Comparison of ENCODE assay signal across 17 cellular contexts in genomic region chr21:45836268-45836655, GRCh38.
DNase-seq lines count a peak whose midpoint lies in the region; ATAC-seq and TF ChIP-seq lines count a peak whose summit lies in the region.
"Had no signal": no experiment of that assay in that cellular context is flagged by ENCODE, and none has a peak within 500 bp of the region (broad histone marks: within the 10 kb centered on the region; RNA-seq: fewer than 3 reads in every experiment).

No MANE protein-coding gene starts in this region.

- TF ChIP-seq CTCF in AG10803 (conservative IDR thresholded peaks at IDR 0.05; ENCODE audit: low read length) (no peak), chondrocyte (IDR thresholded peaks at IDR 0.05) (no peak), ovary (IDR thresholded peaks at IDR 0.05) (no peak)

- peaks cover 51% of the 10 kb centered on the region for H3K4me1 Mint-ChIP-seq in chondrocyte (ENCODE audit: low read depth)
- peaks cover 3% of the 10 kb centered on the region for H3K4me1 Mint-ChIP-seq in activated naive CD8-positive, alpha-beta T cell treated with anti-CD3 and anti-CD28 coated beads for 36 hours

- DNase-seq in AG10803 (ENCODE audit: low read depth) (peak; percentile 41), M059J (ENCODE audit: low read depth) (peak; percentile 27), chondrocyte (ENCODE audit: low spot score) (no peak), left kidney (ENCODE audit: low read depth, low spot score) (peak; percentile 80), ovary (no peak), AML-193 (lab: John Stamatoyannopoulos, UW) (no peak)
- DNase-seq in activated naive CD8-positive, alpha-beta T cell treated with anti-CD3 and anti-CD28 coated beads for 36 hours = no peak
- DNase-seq: activated CD4-positive, alpha-beta T cell treated with anti-CD3 and anti-CD28 coated beads for 4 hours; activated naive CD4-positive, alpha-beta T cell treated with Interleukin-2 at 50 U/mL for 16 hours; Caco-2; MM.1S; NCI-H1694 treated with DMSO at 0.1 percent for 48 hours; NCI-H510A treated with DMSO at 0.1 percent for 48 hours; stimulated activated CD4-positive, alpha-beta T cell treated with anti-CD3 and anti-CD28 coated beads, Interleukin-2, amount 100 ng/mL, for 48 hours had no signal

- no peak for TF ChIP-seq EP300 in ovary (IDR thresholded peaks at IDR 0.05)

- peaks cover 4% of the 10 kb centered on the region for H3K9me3 Mint-ChIP-seq in chondrocyte (ENCODE audit: low read depth)
- H3K9me3 Mint-ChIP-seq in activated naive CD8-positive, alpha-beta T cell treated with anti-CD3 and anti-CD28 coated beads for 36 hours = peaks cover 3% of the 10 kb centered on the region

- no peak overlapping the region for H3K27ac ChIP-seq in ovary
- H3K27ac ChIP-seq: ascending aorta, vagina had no signal

- H3K36me3 Mint-ChIP-seq in chondrocyte (ENCODE audit: low read depth) = peaks cover 3% of the 10 kb centered on the region
- peaks cover 3% of the 10 kb centered on the region for H3K36me3 Mint-ChIP-seq in activated naive CD8-positive, alpha-beta T cell treated with anti-CD3 and anti-CD28 coated beads for 36 hours

- no peaks in the 10 kb centered on the region for H3K27me3 ChIP-seq in ovary
- H3K27me3 ChIP-seq: ascending aorta, vagina had no signal

- 66 to 73% (median 71%) methylated on average over 13 of the region's 13 CpGs for WGBS in ovary, 3 donors

- ATAC-seq in GM19463 (IDR thresholded peaks at IDR 0.05; ENCODE audit: unreplicated experiment) = no peak

- peak overlapping the region; percentile 41 for H3K27ac Mint-ChIP-seq in chondrocyte (ENCODE audit: unreplicated experiment)
- H3K27ac Mint-ChIP-seq in activated naive CD8-positive, alpha-beta T cell treated with anti-CD3 and anti-CD28 coated beads for 36 hours = no peak overlapping the region

- intact Hi-C loops in ovary (cut with DNase I) = no loop called here

- peaks cover 0 to 4% of the 10 kb centered on the region in 2 donors for H3K9me3 ChIP-seq in ovary

- no peak for TF ChIP-seq POLR2A in ovary (IDR thresholded peaks at IDR 0.05)

- H3K4me3 ChIP-seq in AG10803 (ENCODE audit: low read length) (no peak overlapping the region), ovary (no peak overlapping the region)
- H3K4me3 ChIP-seq: ascending aorta, vagina had no signal

- H3K36me3 ChIP-seq in ovary = no peaks in the 10 kb centered on the region
- H3K36me3 ChIP-seq: ascending aorta, vagina had no signal

- H3K4me3 Mint-ChIP-seq in chondrocyte (ENCODE audit: unreplicated experiment) = no peak overlapping the region
- no peak overlapping the region for H3K4me3 Mint-ChIP-seq in activated naive CD8-positive, alpha-beta T cell treated with anti-CD3 and anti-CD28 coated beads for 36 hours

- no peaks in the 10 kb centered on the region for H3K27me3 Mint-ChIP-seq in chondrocyte (ENCODE audit: low read depth)
- no peaks in the 10 kb centered on the region for H3K27me3 Mint-ChIP-seq in activated naive CD8-positive, alpha-beta T cell treated with anti-CD3 and anti-CD28 coated beads for 36 hours

- no peaks in the 10 kb centered on the region for H3K4me1 ChIP-seq in ovary (ENCODE audit: insufficient read depth)
- H3K4me1 ChIP-seq: ascending aorta, Caco-2, vagina had no signal

Comparison
In these comparisons a context has a peak if more than half of its experiments do, and no peak if none do; other contexts are left out.
1. DNase-seq: peak in AG10803 (single experiment), M059J (single experiment) and left kidney (single experiment); none in chondrocyte (single experiment), activated naive CD8-positive, alpha-beta T cell treated with anti-CD3 and anti-CD28 coated beads for 36 hours (single experiment), ovary (0 of 5) and AML-193 (0 of 2).